In the genomic region with DNA sequence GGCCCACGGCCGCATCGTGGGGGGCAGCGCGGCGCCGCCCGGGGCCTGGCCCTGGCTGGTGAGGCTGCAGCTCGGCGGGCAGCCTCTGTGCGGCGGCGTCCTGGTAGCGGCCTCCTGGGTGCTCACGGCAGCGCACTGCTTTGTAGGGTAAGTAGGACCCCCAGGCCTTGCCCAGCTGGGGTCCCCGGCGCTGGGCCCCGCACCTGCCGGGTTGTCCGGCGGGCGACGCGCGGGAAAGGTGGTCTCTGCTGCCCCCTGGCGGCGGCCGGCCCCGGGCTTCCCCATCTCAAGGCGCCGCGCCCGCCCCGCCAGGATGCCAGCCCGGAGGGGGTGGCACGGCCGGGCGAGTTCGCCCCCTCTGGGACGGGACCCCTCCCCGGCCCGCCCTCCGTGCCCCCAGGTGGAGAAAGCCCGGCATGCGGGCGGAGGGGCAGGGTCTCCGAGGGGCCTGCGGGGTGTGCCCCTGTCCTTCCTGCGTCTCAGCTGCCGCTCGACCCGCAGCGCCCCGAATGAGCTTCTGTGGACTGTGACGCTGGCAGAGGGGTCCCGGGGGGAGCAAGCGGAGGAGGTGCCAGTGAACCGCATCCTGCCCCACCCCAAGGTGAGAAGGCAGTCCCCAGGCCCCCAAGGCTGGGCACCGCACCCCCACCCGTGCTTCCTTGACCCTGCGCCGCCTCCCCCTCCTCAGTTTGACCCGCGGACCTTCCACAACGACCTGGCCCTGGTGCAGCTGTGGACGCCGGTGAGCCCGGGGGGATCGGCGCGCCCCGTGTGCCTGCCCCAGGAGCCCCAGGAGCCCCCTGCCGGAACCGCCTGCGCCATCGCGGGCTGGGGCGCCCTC, we compare ENCODE assay signal across 9 cellular contexts. TPM values are rescaled to one million over a fixed set of nuclear protein-coding genes. Genes with fewer than 3 reads are reported as not detected.
DNase-seq lines count a peak whose midpoint lies in the region; ATAC-seq and TF ChIP-seq lines count a peak whose summit lies in the region.
"Had no signal": no experiment of that assay in that cellular context is flagged by ENCODE, and none has a peak within 500 bp of the region (broad histone marks: within the 10 kb centered on the region; RNA-seq: fewer than 3 reads in every experiment).

No MANE protein-coding gene starts in this region.

- H3K27me3 ChIP-seq in PC-9 (ENCODE audit: insufficient read depth, low read depth) (peaks cover 55% of the 10 kb centered on the region), heart right ventricle (peaks cover 20 to 85% (median 80%) of the 10 kb centered on the region in 7 donors), skeletal muscle tissue (ENCODE audit: control insufficient read depth in 3 of 3, insufficient read depth in 3 of 3, low read length in 3 of 3) (peaks cover 10 to 27% (median 12%) of the 10 kb centered on the region in 3 donors)

- no peak overlapping the region for H2AFZ ChIP-seq in PC-9

- TF ChIP-seq CTCF in PC-9 (conservative IDR thresholded peaks at IDR 0.05) (peak; percentile 75), heart right ventricle (IDR thresholded peaks at IDR 0.05) (peak; percentile 81 to 95 (median 92))

- intact Hi-C loops in PC-9 (cut with micrococcal nuclease; ENCODE audit: unreplicated experiment): loop anchor here (2.0 to 10.0 kb wide), 3 partner anchors 75 to 617 kb away; no protein-coding TSS in a partner anchor
- intact Hi-C loops in heart right ventricle (cut with DNase I): loop anchor here (2.0 to 10.0 kb wide), 8 partner anchors 75 to 617 kb away; no protein-coding TSS in a partner anchor

- no peaks in the 10 kb centered on the region for H3K4me1 ChIP-seq in PC-9 (replicated peaks; ENCODE audit: insufficient read depth)
- peaks cover 5 to 39% (median 31%) of the 10 kb centered on the region in 9 donors for H3K4me1 ChIP-seq in heart right ventricle
- H3K4me1 ChIP-seq in skeletal muscle tissue (ENCODE audit: control insufficient read depth in 3 of 3, insufficient read depth in 3 of 3, low read length in 3 of 3): peaks cover 31 to 45% (median 40%) of the 10 kb centered on the region in 3 donors

- ATAC-seq in heart right ventricle: peak in 6 of 8 donors; percentile 33 to 68 (median 52)
- ATAC-seq in GM18907 (IDR thresholded peaks at IDR 0.05; ENCODE audit: unreplicated experiment): no peak
- no peak for ATAC-seq in HG03571 (IDR thresholded peaks at IDR 0.05; ENCODE audit: unreplicated experiment)

- no peak overlapping the region for H3K4me2 ChIP-seq in PC-9

- H3K4me3 ChIP-seq in PC-9 (no peak overlapping the region), heart right ventricle (peak overlapping the region in 9 of 10 donors; percentile 15 to 38 (median 23)), skeletal muscle tissue (ENCODE audit: low read length in 3 of 3) (peak overlapping the region in 2 of 3 donors; percentile 61 to 64)

- BruUV-seq in PC-9 (replicated peaks; lab: Mats Ljungman, UMichigan): no TSS peak

- H3K79me2 ChIP-seq in PC-9 (ENCODE audit: low read depth): no peaks in the 10 kb centered on the region

- H4K20me1 ChIP-seq in PC-9 (ENCODE audit: insufficient read depth): no peaks in the 10 kb centered on the region

- H3F3A ChIP-seq in PC-9 (ENCODE audit: insufficient read depth, low read depth): no peaks in the 10 kb centered on the region

- POLR2A ChIA-PET in PC-9 (lab: Charles Lee; ENCODE audit: unreplicated experiment): no interaction called here

- 8% methylated on average over 68 to 79 of the region's 79 CpGs for WGBS in heart right ventricle, 2 donors

- DNase-seq in NCI-H146 (lab: John Stamatoyannopoulos, UW) (peak; percentile 25), NCI-H146 treated with DMSO at 0.1 percent for 48 hours (lab: John Stamatoyannopoulos, UW; ENCODE audit: unreplicated experiment) (no peak), PC-9 (peak in 1 of 2 experiments; percentile 58), activated gamma-delta T cell treated with Interleukin-2 at 50 U/mL for 16 hours (peak; percentile 69), heart right ventricle (peak; percentile 22 to 67)

- H3K27ac ChIP-seq in PC-9: no peak overlapping the region
- H3K27ac ChIP-seq in heart right ventricle: no peak overlapping the region
- no peak overlapping the region for H3K27ac ChIP-seq in skeletal muscle tissue (ENCODE audit: low read depth, low read length)
- H3K27ac ChIP-seq: epithelial cell of prostate had no signal

- H3K9me3 ChIP-seq in PC-9 (ENCODE audit: insufficient read depth, low read depth) (no peaks in the 10 kb centered on the region), heart right ventricle (no peaks in the 10 kb centered on the region), skeletal muscle tissue (ENCODE audit: control insufficient read depth in 3 of 3, low read length in 3 of 3) (no peaks in the 10 kb centered on the region)

- peak overlapping the region; percentile 33 to 79 (median 50) for H3K9ac ChIP-seq in skeletal muscle tissue (ENCODE audit: low read depth in 1 of 3, low read length in 3 of 3)

- no peaks in the 10 kb centered on the region for H3K9me2 ChIP-seq in PC-9 (ENCODE audit: insufficient read depth)

- CTCF ChIA-PET in PC-9 (lab: Charles Lee): interaction anchor here (0.6 kb wide), 2 partner anchors 70 to 638 kb away, joined by 3 to 7 read pairs; no protein-coding TSS in a partner anchor

- no peaks in the 10 kb centered on the region for H3K36me3 ChIP-seq in PC-9 (ENCODE audit: low read depth)
- no peaks in the 10 kb centered on the region for H3K36me3 ChIP-seq in heart right ventricle
- no peaks in the 10 kb centered on the region for H3K36me3 ChIP-seq in skeletal muscle tissue (ENCODE audit: control insufficient read depth in 3 of 3, insufficient read depth in 3 of 3, low read length in 3 of 3)

RNA-seq across cellular contexts. Expression of gene PRSS56, which starts 2.0 kb away (rescaled TPM):
- not detected in 2 replicates for total RNA-seq in PC-9 (2021)
- total RNA-seq in heart right ventricle: under 1 TPM in 3 of 10 donors, not detected in 7; 0.12 to 0.35 (median 0.23) TPM
- under 1 TPM in 1 of 2 donors, not detected in 1; 0.15 TPM for polyA plus RNA-seq in heart right ventricle
- total RNA-seq in skeletal muscle tissue: 1.0 TPM

RNA-seq across cellular contexts. Expression of gene CHRND, which starts 3.7 kb away (rescaled TPM):
- total RNA-seq in PC-9 (2021) (not detected in 2 replicates), heart right ventricle (under 1 TPM in 3 of 10 donors, not detected in 7; 0.12 to 0.57 (median 0.21) TPM), skeletal muscle tissue (32.9 TPM)
- polyA plus RNA-seq in heart right ventricle: under 1 TPM in 1 of 2 donors, not detected in 1; 0.03 TPM

RNA-seq across cellular contexts. Expression of gene CHRNG, which starts 17.3 kb away (rescaled TPM):
- total RNA-seq in PC-9 (2021): not detected in 2 replicates
- total RNA-seq in heart right ventricle: not detected
- polyA plus RNA-seq in heart right ventricle: not detected
- total RNA-seq in skeletal muscle tissue: 35.5 TPM

RNA-seq across cellular contexts. Expression of gene TIGD1, which starts 28.1 kb away (rescaled TPM):
- total RNA-seq in PC-9 (2021) (12.7 and 14.7 TPM in 2 replicates), heart right ventricle (1 to 10 TPM; 1.4 to 2.6 (median 2.0) TPM), skeletal muscle tissue (3.7 TPM)
- polyA plus RNA-seq in heart right ventricle: 1 to 10 TPM; 1.6 to 6.9 TPM

RNA-seq across cellular contexts. Expression of gene EIF4E2, which starts 28.3 kb away (rescaled TPM):
- total RNA-seq in PC-9 (2021): 69.3 and 69.6 TPM in 2 replicates
- total RNA-seq in heart right ventricle: 10 to 100 TPM; 30.3 to 58.1 (median 37.7) TPM
- polyA plus RNA-seq in heart right ventricle: 10 to 100 TPM; 42.5 to 55.6 TPM
- 204 TPM for total RNA-seq in skeletal muscle tissue

Comparison
In these comparisons a context has a peak if more than half of its experiments do, and no peak if none do; other contexts are left out.
1. ATAC-seq: peak in heart right ventricle (6 of 8); none in GM18907 (single experiment) and HG03571 (single experiment).
2. RNA of gene CHRND, which starts 3.7 kb away (total RNA-seq): 32.9 TPM in skeletal muscle tissue (single experiment); 0.12 to 0.57 TPM in heart right ventricle and not detected in PC-9; every median in the first group is over 10 times any median in the second.
3. RNA of gene CHRNG, which starts 17.3 kb away (total RNA-seq): 35.5 TPM in skeletal muscle tissue (single experiment); not detected in PC-9 and not detected in heart right ventricle; every median in the first group is over 10 times any median in the second.